In genomic region chr15:78390823-78391222, GRCh38 we compare ENCODE assay signal across 31 cellular contexts. TPM values are rescaled to one million over a fixed set of nuclear protein-coding genes. Genes with fewer than 3 reads are reported as not detected.
DNase-seq lines count a peak whose midpoint lies in the region; FAIRE-seq and TF ChIP-seq lines count a peak whose summit lies in the region.
"Had no signal": no experiment of that assay in that cellular context is flagged by ENCODE, and none has a peak within 500 bp of the region (broad histone marks: within the 10 kb centered on the region; RNA-seq: fewer than 3 reads in every experiment).

No MANE protein-coding gene starts in this region.

- H3F3A ChIP-seq in GM23248 (ENCODE audit: insufficient read depth), result peaks cover 10% of the 10 kb centered on the region

- peak; percentile 65 for DNase-seq in AG09319 (ENCODE audit: extremely low read depth, low read depth)
- DNase-seq in GM23248, result peak; percentile 63
- peak; percentile 11 for DNase-seq in astrocyte (ENCODE audit: low read depth)
- DNase-seq in mesenteric fat pad (ENCODE audit: low spot score), result peak; percentile 28
- DNase-seq in Peyer's patch, result no peak
- no peak for DNase-seq in SHP77 (lab: John Stamatoyannopoulos, UW)
- no peak for DNase-seq in effector CD8-positive, alpha-beta T cell (lab: John Stamatoyannopoulos, UW)
- DNase-seq in GM12892 (ENCODE audit: insufficient read length), result no peak
- DNase-seq: activated CD4-positive, alpha-beta T cell treated with anti-CD3 and anti-CD28 coated beads, Interleukin-2, amount 50 U/mL, for 48 hours; activated CD4-positive, CD25-positive, alpha-beta regulatory T cell treated with anti-CD3 and anti-CD28 coated beads, Interleukin-2, amount 50 U/mL, for 72 hours; activated naive CD4-positive, alpha-beta T cell; BE2C; body of pancreas; CD8-positive, alpha-beta memory T cell; DMS 273 treated with DMSO at 0.1 percent for 48 hours; GOT3; MG63; NCI-H1417; NCI-H2029 treated with DMSO at 0.1 percent for 48 hours; NCI-H526; OCI-M1; ovary; substantia nigra; T-helper 17 cell; upper lobe of right lung had no signal

- no peaks in the 10 kb centered on the region for H3K79me2 ChIP-seq in GM23248 (ENCODE audit: insufficient read depth)
- no peaks in the 10 kb centered on the region for H3K79me2 ChIP-seq in astrocyte (ENCODE audit: insufficient read depth, low read length)

- peaks cover 11% of the 10 kb centered on the region for H3K4me1 ChIP-seq in GM23248 (ENCODE audit: insufficient read depth)
- no peaks in the 10 kb centered on the region for H3K4me1 ChIP-seq in astrocyte (ENCODE audit: insufficient read depth, low read length)
- H3K4me1 ChIP-seq in Peyer's patch, result no peaks in the 10 kb centered on the region
- H3K4me1 ChIP-seq: body of pancreas, upper lobe of right lung had no signal

- H3K9ac ChIP-seq in GM23248 (no peak overlapping the region), astrocyte (ENCODE audit: low read length) (no peak overlapping the region)

- FAIRE-seq in astrocyte (lab: Jason Lieb, UNC) (no peak), GM12892 (lab: Jason Lieb, UNC) (no peak)
- FAIRE-seq: A204.1, K562 had no signal

- H3K27ac Mint-ChIP-seq in astrocyte (ENCODE audit: unreplicated experiment), result no peak overlapping the region
- H3K27ac Mint-ChIP-seq: CD8-positive, alpha-beta memory T cell; memory B cell; stimulated activated memory B cell treated with anti-CD40 and anti-IgM and Interleukin-4, amounts not matched to agents 10 μg/mL and 1 μg/mL and 100 μg/mL, for 72 hours; T-helper 17 cell had no signal

- H2AFZ ChIP-seq in GM23248, result no peak overlapping the region
- H2AFZ ChIP-seq in astrocyte (ENCODE audit: low read depth, low read length), result no peak overlapping the region

- H3K27ac ChIP-seq in GM23248, result no peak overlapping the region
- H3K27ac ChIP-seq in astrocyte (ENCODE audit: low read depth, low read length), result no peak overlapping the region
- no peak overlapping the region for H3K27ac ChIP-seq in Peyer's patch
- H3K27ac ChIP-seq: body of pancreas, ovary, upper lobe of right lung had no signal

- H3K27me3 Mint-ChIP-seq in astrocyte (ENCODE audit: low read depth, unreplicated experiment), result peaks cover 28% of the 10 kb centered on the region

- H3K9me3 Mint-ChIP-seq in astrocyte (ENCODE audit: unreplicated experiment), result peaks cover 4% of the 10 kb centered on the region
- H3K9me3 Mint-ChIP-seq: CD8-positive, alpha-beta memory T cell; neural crest cell had no signal

- no peak overlapping the region for H3K4me3 ChIP-seq in GM23248
- no peak overlapping the region for H3K4me3 ChIP-seq in astrocyte (ENCODE audit: insufficient read depth, low read depth, low read length)
- H3K4me3 ChIP-seq in Peyer's patch, result no peak overlapping the region
- H3K4me3 ChIP-seq: body of pancreas, K562, MG63, ovary, upper lobe of right lung had no signal

- no peaks in the 10 kb centered on the region for H3K36me3 Mint-ChIP-seq in astrocyte (ENCODE audit: low read depth, unreplicated experiment)
- H3K36me3 Mint-ChIP-seq: CD8-positive, alpha-beta memory T cell; memory B cell; stimulated activated memory B cell treated with anti-CD40 and anti-IgM and Interleukin-4, amounts not matched to agents 10 μg/mL and 1 μg/mL and 100 μg/mL, for 72 hours had no signal

- H3K9me3 ChIP-seq in GM23248 (ENCODE audit: low read depth), result no peaks in the 10 kb centered on the region
- no peaks in the 10 kb centered on the region for H3K9me3 ChIP-seq in astrocyte (ENCODE audit: insufficient read depth, low read depth, low read length)
- H3K9me3 ChIP-seq in Peyer's patch, result no peaks in the 10 kb centered on the region
- H3K9me3 ChIP-seq: BE2C, body of pancreas, MG63, ovary, upper lobe of right lung had no signal

- TF ChIP-seq CTCF in AG09319 (IDR thresholded peaks at IDR 0.05; ENCODE audit: low read depth, low read length), result peak; percentile 4; the same call in 1 of the 2 replicates
- TF ChIP-seq CTCF in astrocyte (IDR thresholded peaks at IDR 0.05; ENCODE audit: insufficient read depth, low read depth, low read length), result no peak
- TF ChIP-seq CTCF in Peyer's patch (IDR thresholded peaks at IDR 0.05), result no peak

- H4K20me1 ChIP-seq in GM23248 (ENCODE audit: insufficient read depth) (no peaks in the 10 kb centered on the region), astrocyte (ENCODE audit: insufficient read depth, low read length) (no peaks in the 10 kb centered on the region)

- TF ChIP-seq POLR2A in Peyer's patch (IDR thresholded peaks at IDR 0.05) (no peak), GM12892 (IDR thresholded peaks at IDR 0.05; ENCODE audit: low read depth, low read length) (no peak)

- in situ Hi-C loops in GM23248 (cut with MboI), result no loop called here

- H3K36me3 ChIP-seq in GM23248 (ENCODE audit: low read depth), result no peaks in the 10 kb centered on the region
- no peaks in the 10 kb centered on the region for H3K36me3 ChIP-seq in astrocyte (ENCODE audit: insufficient read depth, low read length)
- no peaks in the 10 kb centered on the region for H3K36me3 ChIP-seq in Peyer's patch
- H3K36me3 ChIP-seq: BE2C, MG63, ovary, upper lobe of right lung had no signal

- H3K27me3 ChIP-seq in GM23248 (replicated peaks; ENCODE audit: insufficient read depth) (no peaks in the 10 kb centered on the region; the same call in 1 of the 2 replicates), astrocyte (ENCODE audit: insufficient read depth, low read length) (peaks cover 27% of the 10 kb centered on the region), Peyer's patch (no peaks in the 10 kb centered on the region)
- H3K27me3 ChIP-seq: BE2C, body of pancreas, ovary had no signal

- no peak overlapping the region for H3K4me2 ChIP-seq in GM23248 (ENCODE audit: unreplicated experiment)
- no peak overlapping the region for H3K4me2 ChIP-seq in astrocyte (ENCODE audit: low read length)

- no peaks in the 10 kb centered on the region for H3K9me2 ChIP-seq in GM23248 (ENCODE audit: insufficient read depth)

- WGBS in GM23248 (ENCODE audit: low coverage in 1 of 2, low lambda C conversion rate in 2 of 2, missing lambda C conversion rate in 2 of 2), 2 experiments, result 84% methylated on average over 3 of the region's 3 CpGs

- H3K4me3 Mint-ChIP-seq in astrocyte (ENCODE audit: unreplicated experiment), result no peak overlapping the region
- H3K4me3 Mint-ChIP-seq: CD8-positive, alpha-beta memory T cell; memory B cell; neural crest cell; stimulated activated memory B cell treated with anti-CD40 and anti-IgM and Interleukin-4, amounts not matched to agents 10 μg/mL and 1 μg/mL and 100 μg/mL, for 72 hours; T-helper 17 cell had no signal

- H3K4me1 Mint-ChIP-seq in astrocyte (ENCODE audit: low read depth, unreplicated experiment), result peaks cover 2% of the 10 kb centered on the region
- H3K4me1 Mint-ChIP-seq: CD8-positive, alpha-beta memory T cell; memory B cell; stimulated activated memory B cell treated with anti-CD40 and anti-IgM and Interleukin-4, amounts not matched to agents 10 μg/mL and 1 μg/mL and 100 μg/mL, for 72 hours had no signal

RNA-seq across cellular contexts. Expression of gene IREB2, which starts 47.2 kb away (rescaled TPM):
- total RNA-seq in GM23248 (2014; rRNA removed; shearing (Covaris generic)), result 12.9 and 18.0 TPM in 2 replicates
- 11.8 and 13.1 TPM in 2 replicates for polyA plus RNA-seq in GM23248 (2016; fragmentation: Nextera tagmentation; extraction: Ambion mirVana)
- total RNA-seq in astrocyte (68.2 and 69.2 TPM in 2 replicates), mesenteric fat pad (57.1 TPM), Peyer's patch (100 to 1,000 TPM in 1 of 4 donors, 10 to 100 TPM in 3; 41.9 to 193 (median 56.7) TPM)
- 25.8 TPM for polyA plus RNA-seq in GM12892 (2012; ENCODE audit: missing spikeins)

RNA-seq across cellular contexts. Expression of gene CRABP1, which starts 50.7 kb away (rescaled TPM):
- total RNA-seq in GM23248 (2014; rRNA removed; shearing (Covaris generic)), result not detected in 2 replicates
- not detected in 2 replicates for polyA plus RNA-seq in GM23248 (2016; fragmentation: Nextera tagmentation; extraction: Ambion mirVana)
- total RNA-seq in astrocyte (0.30 TPM in 1 of 2 replicates, not detected in the other), mesenteric fat pad (not detected), Peyer's patch (1 to 10 TPM in 1 of 4 donors, not detected in 3; 2.1 TPM)
- polyA plus RNA-seq in GM12892 (2012; ENCODE audit: missing spikeins), result not detected
- total RNA-seq: CD8-positive, alpha-beta memory T cell; G401; T-helper 17 cell; upper lobe of right lung had no signal
- polyA plus RNA-seq: CD8-positive, alpha-beta memory T cell; K562 had no signal

Comparison
In these comparisons a context has a peak if more than half of its experiments do, and no peak if none do; other contexts are left out.
1. DNase-seq: peak in AG09319 (single experiment), GM23248 (single experiment), astrocyte (single experiment) and mesenteric fat pad (single experiment); none in Peyer's patch (0 of 3), SHP77 (0 of 2), effector CD8-positive, alpha-beta T cell (single experiment) and GM12892 (single experiment).